8 cellular contexts compared by ENCODE assay signal in the genomic region with DNA sequence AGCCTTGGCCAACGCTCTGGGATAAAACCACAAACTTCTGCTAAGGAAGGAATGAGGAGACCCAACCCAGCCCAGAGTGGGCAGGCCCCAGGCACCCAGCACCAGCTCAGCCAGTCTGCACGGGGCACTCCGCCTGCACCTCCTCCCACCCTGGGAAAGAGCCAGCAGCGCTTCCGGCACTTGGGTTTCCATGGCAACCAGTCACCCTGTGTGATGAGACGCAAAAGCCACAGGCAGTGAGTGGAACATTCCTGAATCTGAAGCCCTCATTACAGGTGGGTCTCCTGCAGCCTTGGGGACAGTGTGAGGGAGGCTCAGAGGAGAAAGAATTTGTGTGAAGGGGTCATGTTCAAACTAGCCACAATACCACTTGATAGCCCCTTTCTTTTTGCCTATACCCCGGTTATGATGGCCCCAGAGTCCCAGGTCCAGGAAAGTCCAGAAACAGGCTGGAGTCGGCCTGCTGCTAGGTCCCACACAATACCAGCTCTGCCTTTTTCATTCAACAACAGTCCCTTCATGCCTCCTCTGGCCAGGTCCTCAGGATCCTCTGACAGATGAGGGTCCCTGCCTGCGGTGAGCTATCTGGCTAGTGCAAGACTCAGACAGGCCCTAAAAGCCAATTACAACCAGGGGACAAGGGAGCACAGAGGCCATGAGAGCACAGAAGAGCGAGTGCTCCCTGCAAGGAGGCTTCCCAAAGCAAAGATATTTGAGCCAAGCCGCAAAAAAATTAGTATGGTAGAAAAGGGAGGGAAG.
DNase-seq lines count a peak whose midpoint lies in the region; ATAC-seq and TF ChIP-seq lines count a peak whose summit lies in the region.

No MANE protein-coding gene starts in this region.

- peaks cover 31% of the 10 kb centered on the region for H3F3A ChIP-seq in neural progenitor cell (ENCODE audit: low read depth)

- no peaks in the 10 kb centered on the region for H3K36me3 ChIP-seq in Peyer's patch
- H3K36me3 ChIP-seq in fibroblast of lung (ENCODE audit: control insufficient read depth, insufficient read depth, low read length) = no peaks in the 10 kb centered on the region
- no peaks in the 10 kb centered on the region for H3K36me3 ChIP-seq in neural progenitor cell

- H3K27ac ChIP-seq in Peyer's patch (peak overlapping the region in 2 of 4 donors; percentile 18 to 98), fibroblast of lung (ENCODE audit: insufficient read depth, low read length) (no peak overlapping the region), neural progenitor cell (no peak overlapping the region)

- H3K9me3 ChIP-seq in Peyer's patch = no peaks in the 10 kb centered on the region
- no peaks in the 10 kb centered on the region for H3K9me3 ChIP-seq in fibroblast of lung (ENCODE audit: control insufficient read depth, insufficient read depth, low read depth, low read length)
- no peaks in the 10 kb centered on the region for H3K9me3 ChIP-seq in neural progenitor cell (ENCODE audit: low read depth)

- H4K20me1 ChIP-seq in fibroblast of lung (ENCODE audit: control insufficient read depth, extremely low read depth, insufficient read depth, low read length) = no peaks in the 10 kb centered on the region
- H4K20me1 ChIP-seq in neural progenitor cell (ENCODE audit: low read depth) = peaks cover 6% of the 10 kb centered on the region

- H3K27me3 Mint-ChIP-seq in neural progenitor cell (ENCODE audit: insufficient read depth, low read depth) = peaks cover 35% of the 10 kb centered on the region

- TF ChIP-seq POLR2A in Peyer's patch (IDR thresholded peaks at IDR 0.05) = no peak

- peak overlapping the region; percentile 99 for H3K27ac Mint-ChIP-seq in neural progenitor cell

- H3K4me1 ChIP-seq in Peyer's patch = peaks cover 0 to 16% (median 7%) of the 10 kb centered on the region in 4 donors
- no peaks in the 10 kb centered on the region for H3K4me1 ChIP-seq in fibroblast of lung (ENCODE audit: control insufficient read depth, extremely low read depth, insufficient read depth, low read length)
- peaks cover 17% of the 10 kb centered on the region for H3K4me1 ChIP-seq in neural progenitor cell

- H3K79me2 ChIP-seq in fibroblast of lung (ENCODE audit: control insufficient read depth, insufficient read depth, low read length) (no peaks in the 10 kb centered on the region), neural progenitor cell (ENCODE audit: low read depth) (no peaks in the 10 kb centered on the region)

- peak; percentile 35 for ATAC-seq in HG03565 (IDR thresholded peaks at IDR 0.05; ENCODE audit: unreplicated experiment)
- no peak for ATAC-seq in GM18498 (IDR thresholded peaks at IDR 0.05; ENCODE audit: unreplicated experiment)

- no peak overlapping the region for H2AFZ ChIP-seq in fibroblast of lung (ENCODE audit: low read length)
- H2AFZ ChIP-seq in neural progenitor cell (replicated peaks) = no peak overlapping the region

- H3K27me3 ChIP-seq in Peyer's patch (peaks cover 0 to 3% of the 10 kb centered on the region in 2 donors), fibroblast of lung (ENCODE audit: control insufficient read depth, insufficient read depth, low read length) (peaks cover 16% of the 10 kb centered on the region), neural progenitor cell (peaks cover 60% of the 10 kb centered on the region)

- TF ChIP-seq CTCF in Peyer's patch (IDR thresholded peaks at IDR 0.05) (no peak), fibroblast of lung (conservative IDR thresholded peaks at IDR 0.05 in 1 of 2, IDR thresholded peaks at IDR 0.05 in 1 of 2; ENCODE audit: low read depth in 1 of 2, low read length in 2 of 2) (no peak), neural progenitor cell (IDR thresholded peaks at IDR 0.05) (no peak)

- peaks cover 39% of the 10 kb centered on the region for H3K4me1 Mint-ChIP-seq in neural progenitor cell

- no peaks in the 10 kb centered on the region for H3K9me3 Mint-ChIP-seq in neural progenitor cell

- H3K4me2 ChIP-seq in fibroblast of lung (ENCODE audit: extremely low read depth, insufficient read depth, low read length) (no peak overlapping the region), neural progenitor cell (peak overlapping the region; percentile 59)

- peak; percentile 62 for DNase-seq in ELR (ENCODE audit: low read depth)
- DNase-seq in Peyer's patch = peak in 2 of 3 donors; percentile 90 to 94
- peak; percentile 81 to 85 for DNase-seq in activated T-cell treated with anti-CD3 and anti-CD28 coated beads, Interleukin-2, amount 50 U/mL, for 48 hours
- DNase-seq in fibroblast of lung (ENCODE audit: low read depth in 2 of 2) = peak; percentile 27 to 73
- peak; percentile 95 for DNase-seq in neural progenitor cell (ENCODE audit: low spot score)
- DNase-seq in superior temporal gyrus (ENCODE audit: extremely low spot score) = peak; percentile 72

- H3K36me3 Mint-ChIP-seq in neural progenitor cell = no peaks in the 10 kb centered on the region

- H3K4me3 ChIP-seq in Peyer's patch (no peak overlapping the region), fibroblast of lung (replicated peaks in 1 of 4; ENCODE audit: control extremely low read depth in 1 of 4, insufficient read depth in 1 of 4, low read depth in 3 of 4, low read length in 4 of 4) (no peak overlapping the region), neural progenitor cell (peak overlapping the region; percentile 14)

- H3K4me3 Mint-ChIP-seq in neural progenitor cell = peak overlapping the region; percentile 39

- H3K9ac ChIP-seq in fibroblast of lung (ENCODE audit: insufficient read depth, low read length) = no peak overlapping the region
- no peak overlapping the region for H3K9ac ChIP-seq in neural progenitor cell
